26 cellular contexts compared by ENCODE assay signal in the genomic region with DNA sequence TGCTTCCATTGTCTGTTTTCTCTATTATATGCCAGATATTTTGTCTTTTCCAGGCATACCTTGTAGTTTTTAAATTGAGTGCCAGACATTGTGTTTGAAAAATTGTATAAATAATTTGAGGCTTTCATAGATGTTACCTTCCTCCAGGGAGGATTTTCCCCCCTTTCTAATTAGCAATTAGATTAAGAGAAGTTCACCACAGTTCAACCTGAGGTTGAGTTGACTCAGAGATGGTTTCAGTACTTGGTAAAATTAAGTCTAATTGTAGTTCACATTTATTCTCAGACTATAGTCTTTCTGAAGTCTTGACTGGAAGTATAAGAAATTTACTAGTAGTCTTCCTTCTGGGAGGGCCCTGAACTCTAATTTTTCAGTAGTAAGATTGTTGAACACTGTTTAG.
"Had no signal": no experiment of that assay in that cellular context is flagged by ENCODE, and none has a peak within 500 bp of the region (broad histone marks: within the 10 kb centered on the region; RNA-seq: fewer than 3 reads in every experiment).

No MANE protein-coding gene starts in this region.

- H3K9me3 Mint-ChIP-seq: activated CD8-positive, alpha-beta T cell treated with anti-CD3 and anti-CD28 coated beads for 36 hours; dendritic cell treated with granulocyte-macrophage colony-stimulating factor and Interleukin-4, amounts not matched to agents 40 ng/mL and 50 ng/mL, for 4 days had no signal

- FAIRE-seq: keratinocyte, pancreas, urothelium cell line had no signal

- H3K27me3 Mint-ChIP-seq: activated CD8-positive, alpha-beta T cell treated with anti-CD3 and anti-CD28 coated beads for 36 hours; dendritic cell treated with granulocyte-macrophage colony-stimulating factor and Interleukin-4, amounts not matched to agents 40 ng/mL and 50 ng/mL, for 4 days had no signal

- H3K27ac Mint-ChIP-seq: activated CD4-positive, alpha-beta T cell treated with anti-CD3 and anti-CD28 coated beads, Interleukin-2, amount 10 ng/mL, durations not matched to agents 7 days and 5 days; activated CD8-positive, alpha-beta T cell treated with anti-CD3 and anti-CD28 coated beads for 36 hours; activated naive CD8-positive, alpha-beta T cell treated with anti-CD3 and anti-CD28 coated beads, Interleukin-2, amount 50 U/mL, for 24 hours; activated T-helper 1 cell treated with anti-CD3 and anti-CD28 coated beads, Interleukin-12 subunit alpha, Interleukin-12 subunit beta, Interleukin-2, Interleukin-4 antibody, amounts not matched to agents 30 ng/mL and 10 ng/mL and 1 ng/mL, durations not matched to agents 14 hours and 24 hours and 36 hours; dendritic cell treated with granulocyte-macrophage colony-stimulating factor and Interleukin-4, amounts not matched to agents 40 ng/mL and 50 ng/mL, for 4 days; nephron had no signal

- H3K27me3 ChIP-seq: body of pancreas, cardiac muscle cell, pancreas, right atrium auricular region, spleen, stomach, suprapubic skin, transverse colon had no signal

- ATAC-seq: activated CD4-positive, CD25-positive, alpha-beta regulatory T cell treated with anti-CD3 and anti-CD28 coated beads, Interleukin-2, amount 50 U/mL, for 24 hours; activated CD8-positive, alpha-beta T cell treated with anti-CD3 and anti-CD28 coated beads for 36 hours; activated naive CD8-positive, alpha-beta T cell treated with anti-CD3 and anti-CD28 coated beads, Interleukin-2, amount 50 U/mL, for 24 hours; body of pancreas; left colon; pancreas; psoas muscle had no signal

- H3K36me3 ChIP-seq: cardiac muscle cell, pancreas, right atrium auricular region, spleen, stomach, suprapubic skin, transverse colon had no signal

- H3K4me3 Mint-ChIP-seq: activated CD4-positive, alpha-beta T cell treated with anti-CD3 and anti-CD28 coated beads, Interleukin-2, amount 10 ng/mL, durations not matched to agents 7 days and 5 days; activated CD8-positive, alpha-beta T cell treated with anti-CD3 and anti-CD28 coated beads for 36 hours; activated naive CD8-positive, alpha-beta T cell treated with anti-CD3 and anti-CD28 coated beads, Interleukin-2, amount 50 U/mL, for 24 hours; activated T-helper 1 cell treated with anti-CD3 and anti-CD28 coated beads, Interleukin-12 subunit alpha, Interleukin-12 subunit beta, Interleukin-2, Interleukin-4 antibody, amounts not matched to agents 30 ng/mL and 10 ng/mL and 1 ng/mL, durations not matched to agents 14 hours and 24 hours and 36 hours; dendritic cell treated with granulocyte-macrophage colony-stimulating factor and Interleukin-4, amounts not matched to agents 40 ng/mL and 50 ng/mL, for 4 days; nephron had no signal

- H3K4me1 ChIP-seq: body of pancreas, pancreas, psoas muscle, right atrium auricular region, stomach, suprapubic skin, transverse colon had no signal

- H3K9me3 ChIP-seq: body of pancreas, pancreas, psoas muscle, right atrium auricular region, spleen, stomach, suprapubic skin, transverse colon had no signal

- H3K4me3 ChIP-seq: body of pancreas, cardiac muscle cell, pancreas, psoas muscle, right atrium auricular region, spleen, stomach, suprapubic skin, transverse colon had no signal

- DNase-seq: activated CD4-positive, alpha-beta T cell treated with anti-CD3 and anti-CD28 coated beads, Interleukin-2, amount 10 ng/mL, durations not matched to agents 7 days and 5 days; activated CD8-positive, alpha-beta T cell treated with anti-CD3 and anti-CD28 coated beads for 36 hours; activated gamma-delta T cell; activated naive CD4-positive, alpha-beta T cell treated with anti-CD3 and anti-CD28 coated beads, Interleukin-2, amount 50 U/mL, for 16 hours; activated naive CD8-positive, alpha-beta T cell treated with anti-CD3 and anti-CD28 coated beads, Interleukin-2, amount 50 U/mL, for 24 hours; body of pancreas; effector CD4-positive, alpha-beta T cell; erythroblast; foreskin fibroblast; left colon; mesenchymal stem cell; pancreas; psoas muscle; spleen; stimulated activated CD4-positive, alpha-beta T cell treated with anti-CD3 and anti-CD28 coated beads, Interleukin-4, amount 100 ng/mL, for 1 hour; stomach; transverse colon had no signal

- H3K4me1 Mint-ChIP-seq: activated CD4-positive, alpha-beta T cell treated with anti-CD3 and anti-CD28 coated beads, Interleukin-2, amount 10 ng/mL, durations not matched to agents 7 days and 5 days; nephron had no signal

- H3K27ac ChIP-seq: body of pancreas, cardiac muscle cell, pancreas, psoas muscle, right atrium auricular region, spleen, stomach, suprapubic skin, transverse colon had no signal
